Comparison of ENCODE assay signal across 8 cellular contexts in genomic region chr5:109485030-109485429, GRCh38.
DNase-seq lines count a peak whose midpoint lies in the region; ATAC-seq and TF ChIP-seq lines count a peak whose summit lies in the region.

No MANE protein-coding gene starts in this region.

- H3K9ac ChIP-seq in fibroblast of lung (ENCODE audit: insufficient read depth, low read length) (no peak overlapping the region), mesendoderm (ENCODE audit: low read length) (no peak overlapping the region)

- ATAC-seq in HG03139 (IDR thresholded peaks at IDR 0.05; ENCODE audit: unreplicated experiment) (no peak), GM21786 (IDR thresholded peaks at IDR 0.05; ENCODE audit: unreplicated experiment) (no peak)

- no peak overlapping the region for H3K23ac ChIP-seq in mesendoderm (ENCODE audit: low read length)

- no CpG with 5 or more reads among the region's 8 CpGs for WGBS in mesendoderm (ENCODE audit: extremely low coverage, insufficient coverage, low lambda C conversion rate)

- H4K5ac ChIP-seq in mesendoderm (ENCODE audit: low read length), result no peak overlapping the region

- H3K4me1 ChIP-seq in fibroblast of lung (ENCODE audit: control insufficient read depth, extremely low read depth, insufficient read depth, low read length) (peaks cover 2% of the 10 kb centered on the region), mesendoderm (ENCODE audit: control insufficient read depth, low read depth, low read length) (peaks cover 9% of the 10 kb centered on the region)

- no peak overlapping the region for H3K27ac ChIP-seq in fibroblast of lung (ENCODE audit: insufficient read depth, low read length)
- no peak overlapping the region for H3K27ac ChIP-seq in mesendoderm (ENCODE audit: low read depth, low read length)

- H3K4ac ChIP-seq in mesendoderm (ENCODE audit: low read depth, low read length), result no peak overlapping the region

- no peaks in the 10 kb centered on the region for H3K79me1 ChIP-seq in mesendoderm (ENCODE audit: low read length)

- H2AK5ac ChIP-seq in mesendoderm (ENCODE audit: low read length), result no peak overlapping the region

- H3K36me3 ChIP-seq in fibroblast of lung (ENCODE audit: control insufficient read depth, insufficient read depth, low read length), result no peaks in the 10 kb centered on the region
- no peaks in the 10 kb centered on the region for H3K36me3 ChIP-seq in mesendoderm (ENCODE audit: control insufficient read depth, insufficient read depth, low read length)

- H2AFZ ChIP-seq in fibroblast of lung (ENCODE audit: low read length), result no peak overlapping the region

- H3K27me3 ChIP-seq in fibroblast of lung (ENCODE audit: control insufficient read depth, insufficient read depth, low read length), result no peaks in the 10 kb centered on the region
- H3K27me3 ChIP-seq in mesendoderm (ENCODE audit: insufficient read depth, low read length, poor library complexity), result no peaks in the 10 kb centered on the region

- no peak overlapping the region for H3K4me3 ChIP-seq in fibroblast of lung (replicated peaks in 1 of 4; ENCODE audit: control extremely low read depth in 1 of 4, insufficient read depth in 1 of 4, low read depth in 3 of 4, low read length in 4 of 4)
- no peak overlapping the region for H3K4me3 ChIP-seq in mesendoderm (ENCODE audit: low read length)

- H2BK120ac ChIP-seq in mesendoderm (ENCODE audit: low read depth, low read length), result no peak overlapping the region

- H3K18ac ChIP-seq in mesendoderm (ENCODE audit: low read length), result no peak overlapping the region

- H3K9me3 ChIP-seq in fibroblast of lung (ENCODE audit: control insufficient read depth, insufficient read depth, low read depth, low read length), result no peaks in the 10 kb centered on the region

- H4K20me1 ChIP-seq in fibroblast of lung (ENCODE audit: control insufficient read depth, extremely low read depth, insufficient read depth, low read length), result no peaks in the 10 kb centered on the region

- no peak overlapping the region for H2BK5ac ChIP-seq in mesendoderm (ENCODE audit: low read length)

- H3K79me2 ChIP-seq in fibroblast of lung (ENCODE audit: control insufficient read depth, insufficient read depth, low read length) (no peaks in the 10 kb centered on the region), mesendoderm (ENCODE audit: control insufficient read depth, insufficient read depth, low read length) (no peaks in the 10 kb centered on the region)

- H2BK15ac ChIP-seq in mesendoderm (replicated peaks; ENCODE audit: low read depth), result no peak overlapping the region

- DNase-seq in ELR (ENCODE audit: low read depth), result peak; percentile 9
- DNase-seq in NCI-H446 treated with DMSO at 0.1 percent for 48 hours (lab: John Stamatoyannopoulos, UW), result peak; percentile 62
- peak; percentile 9 to 66 for DNase-seq in fibroblast of lung (ENCODE audit: low read depth in 2 of 2)
- DNase-seq in pons (ENCODE audit: low spot score), result peak; percentile 69
- no peak for DNase-seq in mesendoderm
- DNase-seq in middle frontal gyrus (ENCODE audit: extremely low spot score, low spot score), result no peak

- no peak overlapping the region for H4K8ac ChIP-seq in mesendoderm (ENCODE audit: low read depth, low read length)

- H3K4me2 ChIP-seq in fibroblast of lung (ENCODE audit: extremely low read depth, insufficient read depth, low read length) (no peak overlapping the region), mesendoderm (ENCODE audit: low read length) (no peak overlapping the region)

- no peak overlapping the region for H3K56ac ChIP-seq in mesendoderm (ENCODE audit: low read length)

- TF ChIP-seq CTCF in fibroblast of lung (conservative IDR thresholded peaks at IDR 0.05 in 1 of 2, IDR thresholded peaks at IDR 0.05 in 1 of 2; ENCODE audit: low read depth in 1 of 2, low read length in 2 of 2), result no peak

Comparison
In these comparisons a context has a peak if more than half of its experiments do, and no peak if none do; other contexts are left out.
1. DNase-seq: peak in ELR (single experiment), NCI-H446 treated with DMSO at 0.1 percent for 48 hours (single experiment), fibroblast of lung (2 of 2) and pons (single experiment); none in mesendoderm (single experiment) and middle frontal gyrus (single experiment).